ENCODE assay signal across 12 cellular contexts in genomic region chr3:187798531-187799520, GRCh38. TPM values are rescaled to one million over a fixed set of nuclear protein-coding genes. Genes with fewer than 3 reads are reported as not detected.
DNase-seq lines count a peak whose midpoint lies in the region; ATAC-seq lines count a peak whose summit lies in the region.
"Had no signal": no experiment of that assay in that cellular context is flagged by ENCODE, and none has a peak within 500 bp of the region (broad histone marks: within the 10 kb centered on the region; RNA-seq: fewer than 3 reads in every experiment).

No MANE protein-coding gene starts in this region.

- CTCF ChIA-PET in activated CD4-positive, alpha-beta T cell treated with anti-CD3 and anti-CD28 coated beads, Interleukin-2, amount 10 ng/mL, durations not matched to agents 7 days and 5 days (lab: Charles Lee): interaction anchor here (1.0 to 6.0 kb wide), 12 partner anchors 9 to 60 kb away, joined by 3 to 40 read pairs (median 5); partner anchors contain the start of gene BCL6

- no peak overlapping the region for H3K23ac ChIP-seq in neuronal stem cell (ENCODE audit: low read depth, low read length, poor library complexity)

- no peaks in the 10 kb centered on the region for H3K4me1 ChIP-seq in neuronal stem cell (ENCODE audit: control insufficient read depth in 2 of 2, insufficient read depth in 1 of 2, low read depth in 1 of 2, low read length in 2 of 2)
- H3K4me1 ChIP-seq: right atrium auricular region, vagina had no signal

- peak overlapping the region; percentile 49 for H3K18ac ChIP-seq in neuronal stem cell (ENCODE audit: low read length)

- no peak overlapping the region for H3K9ac ChIP-seq in neuronal stem cell (ENCODE audit: low read depth, low read length, poor library complexity)

- H3K27ac Mint-ChIP-seq in activated CD4-positive, alpha-beta T cell treated with anti-CD3 and anti-CD28 coated beads, Interleukin-2, amount 10 ng/mL, durations not matched to agents 7 days and 5 days: peak overlapping the region; percentile 91
- H3K27ac Mint-ChIP-seq in activated T-helper 1 cell treated with anti-CD3 and anti-CD28 coated beads, Interleukin-12 subunit alpha, Interleukin-12 subunit beta, Interleukin-2, Interleukin-4 antibody, amounts not matched to agents 30 ng/mL and 10 ng/mL and 1 ng/mL, durations not matched to agents 14 hours and 24 hours and 36 hours: peak overlapping the region; percentile 90
- H3K27ac Mint-ChIP-seq: endodermal cell had no signal

- no peak overlapping the region for H2BK12ac ChIP-seq in neuronal stem cell (ENCODE audit: low read length)

- ATAC-seq in GM19023 (IDR thresholded peaks at IDR 0.05; ENCODE audit: unreplicated experiment): no peak
- ATAC-seq: PC-3 had no signal

- no peak overlapping the region for H4K91ac ChIP-seq in neuronal stem cell (ENCODE audit: low read depth, low read length, poor library complexity)

- 100% methylated on average over 2 of the region's 15 CpGs; no CpG with 5 or more reads in 1 of the 2 donors for WGBS in neuronal stem cell (ENCODE audit: extremely low coverage in 2 of 2, insufficient read length in 2 of 2, insufficient replicate concordance in 1 of 2), 2 donors

- no peak overlapping the region for H2AK5ac ChIP-seq in neuronal stem cell (ENCODE audit: low read depth, low read length)

- no peak overlapping the region for H2AFZ ChIP-seq in neuronal stem cell (ENCODE audit: low read length)

- POLR2A ChIA-PET in activated CD4-positive, alpha-beta T cell treated with anti-CD3 and anti-CD28 coated beads, Interleukin-2, amount 10 ng/mL, durations not matched to agents 7 days and 5 days (lab: Charles Lee): interaction anchor here (1.5 to 1.8 kb wide), 2 partner anchors 22 to 53 kb away, joined by 6 to 8 read pairs; partner anchors contain the start of gene BCL6

- no peaks in the 10 kb centered on the region for H3K36me3 ChIP-seq in neuronal stem cell (replicated peaks in 1 of 2; ENCODE audit: control insufficient read depth in 2 of 2, insufficient read depth in 2 of 2, low read length in 2 of 2)
- H3K36me3 ChIP-seq: right atrium auricular region, vagina had no signal

- no peaks in the 10 kb centered on the region for H3K27me3 ChIP-seq in neuronal stem cell (ENCODE audit: control insufficient read depth in 3 of 3, insufficient read depth in 3 of 3, low read depth in 1 of 3, low read length in 3 of 3)
- H3K27me3 ChIP-seq: right atrium auricular region, vagina had no signal

- intact Hi-C loops in activated T-helper 1 cell treated with anti-CD3 and anti-CD28 coated beads, Interleukin-12 subunit alpha, Interleukin-12 subunit beta, Interleukin-2, Interleukin-4 antibody, amounts not matched to agents 30 ng/mL and 10 ng/mL and 1 ng/mL, durations not matched to agents 14 hours and 24 hours and 36 hours (cut with micrococcal nuclease): loop anchor here (1.0 to 2.0 kb wide), 3 partner anchors 16 to 1118 kb away; partner anchors contain the start of gene LPP
- intact Hi-C loops in posterior cingulate gyrus (cut with DNase I): no loop called here

- no peak overlapping the region for H3K4ac ChIP-seq in neuronal stem cell (ENCODE audit: low read length)

- H3K36me3 Mint-ChIP-seq in activated CD4-positive, alpha-beta T cell treated with anti-CD3 and anti-CD28 coated beads, Interleukin-2, amount 10 ng/mL, durations not matched to agents 7 days and 5 days (ENCODE audit: low read depth): peaks cover 49% of the 10 kb centered on the region
- H3K36me3 Mint-ChIP-seq in activated T-helper 1 cell treated with anti-CD3 and anti-CD28 coated beads, Interleukin-12 subunit alpha, Interleukin-12 subunit beta, Interleukin-2, Interleukin-4 antibody, amounts not matched to agents 30 ng/mL and 10 ng/mL and 1 ng/mL, durations not matched to agents 14 hours and 24 hours and 36 hours (ENCODE audit: low read depth): peaks cover 25% of the 10 kb centered on the region

- no peak overlapping the region for H4K8ac ChIP-seq in neuronal stem cell (ENCODE audit: low read depth, low read length)

- no peak overlapping the region for H3K27ac ChIP-seq in neuronal stem cell (replicated peaks; ENCODE audit: low read length)
- H3K27ac ChIP-seq: right atrium auricular region, vagina had no signal

- no peak overlapping the region for H3K14ac ChIP-seq in neuronal stem cell (ENCODE audit: low read length)

- no peak overlapping the region for H3K4me2 ChIP-seq in neuronal stem cell (ENCODE audit: insufficient read depth, low read length, poor library complexity, severe bottlenecking)

- peaks cover 33% of the 10 kb centered on the region for H3K9me3 Mint-ChIP-seq in activated CD4-positive, alpha-beta T cell treated with anti-CD3 and anti-CD28 coated beads, Interleukin-2, amount 10 ng/mL, durations not matched to agents 7 days and 5 days
- peaks cover 20% of the 10 kb centered on the region for H3K9me3 Mint-ChIP-seq in activated T-helper 1 cell treated with anti-CD3 and anti-CD28 coated beads, Interleukin-12 subunit alpha, Interleukin-12 subunit beta, Interleukin-2, Interleukin-4 antibody, amounts not matched to agents 30 ng/mL and 10 ng/mL and 1 ng/mL, durations not matched to agents 14 hours and 24 hours and 36 hours
- H3K9me3 Mint-ChIP-seq: endodermal cell had no signal

- H2BK5ac ChIP-seq in neuronal stem cell (ENCODE audit: low read length): no peak overlapping the region

- no peaks in the 10 kb centered on the region for H3K79me1 ChIP-seq in neuronal stem cell (ENCODE audit: low read depth, low read length)

- peak overlapping the region; percentile 51 for H3K4me3 Mint-ChIP-seq in activated CD4-positive, alpha-beta T cell treated with anti-CD3 and anti-CD28 coated beads, Interleukin-2, amount 10 ng/mL, durations not matched to agents 7 days and 5 days
- H3K4me3 Mint-ChIP-seq in activated T-helper 1 cell treated with anti-CD3 and anti-CD28 coated beads, Interleukin-12 subunit alpha, Interleukin-12 subunit beta, Interleukin-2, Interleukin-4 antibody, amounts not matched to agents 30 ng/mL and 10 ng/mL and 1 ng/mL, durations not matched to agents 14 hours and 24 hours and 36 hours: peak overlapping the region; percentile 45
- H3K4me3 Mint-ChIP-seq: endodermal cell had no signal

- H3K4me3 ChIP-seq in neuronal stem cell (ENCODE audit: low read length in 2 of 2): no peak overlapping the region
- H3K4me3 ChIP-seq: right atrium auricular region, vagina had no signal

- peak; percentile 67 for DNase-seq in activated CD4-positive, alpha-beta T cell treated with anti-CD3 and anti-CD28 coated beads, Interleukin-2, amount 10 ng/mL, durations not matched to agents 7 days and 5 days
- DNase-seq in activated CD4-positive, alpha-beta T cell treated with anti-CD3 and anti-CD28 coated beads for 48 hours: no peak
- DNase-seq in NCI-H1436 (lab: John Stamatoyannopoulos, UW) (peak; percentile 54), neuronal stem cell (ENCODE audit: low spot score) (no peak), posterior cingulate gyrus (no peak), dedifferentiated amniotic fluid mesenchymal stem cell (ENCODE audit: extremely low spot score) (no peak)
- peak; percentile 56 for DNase-seq in activated T-helper 1 cell treated with anti-CD3 and anti-CD28 coated beads, Interleukin-12 subunit alpha, Interleukin-12 subunit beta, Interleukin-2, Interleukin-4 antibody, amounts not matched to agents 30 ng/mL and 10 ng/mL and 1 ng/mL, durations not matched to agents 14 hours and 24 hours and 36 hours (ENCODE audit: low spot score)
- DNase-seq: endodermal cell, PC-3 had no signal

- H3K4me1 Mint-ChIP-seq in activated CD4-positive, alpha-beta T cell treated with anti-CD3 and anti-CD28 coated beads, Interleukin-2, amount 10 ng/mL, durations not matched to agents 7 days and 5 days: peaks cover 72% of the 10 kb centered on the region
- peaks cover 72% of the 10 kb centered on the region for H3K4me1 Mint-ChIP-seq in activated T-helper 1 cell treated with anti-CD3 and anti-CD28 coated beads, Interleukin-12 subunit alpha, Interleukin-12 subunit beta, Interleukin-2, Interleukin-4 antibody, amounts not matched to agents 30 ng/mL and 10 ng/mL and 1 ng/mL, durations not matched to agents 14 hours and 24 hours and 36 hours (ENCODE audit: low read depth)

- no peak overlapping the region for H2BK120ac ChIP-seq in neuronal stem cell (ENCODE audit: low read depth, low read length)

- no peaks in the 10 kb centered on the region for H3K27me3 Mint-ChIP-seq in activated CD4-positive, alpha-beta T cell treated with anti-CD3 and anti-CD28 coated beads, Interleukin-2, amount 10 ng/mL, durations not matched to agents 7 days and 5 days
- H3K27me3 Mint-ChIP-seq in activated T-helper 1 cell treated with anti-CD3 and anti-CD28 coated beads, Interleukin-12 subunit alpha, Interleukin-12 subunit beta, Interleukin-2, Interleukin-4 antibody, amounts not matched to agents 30 ng/mL and 10 ng/mL and 1 ng/mL, durations not matched to agents 14 hours and 24 hours and 36 hours (ENCODE audit: insufficient read depth): no peaks in the 10 kb centered on the region

- H2BK15ac ChIP-seq in neuronal stem cell (ENCODE audit: low read length): no peak overlapping the region

- H3K9me3 ChIP-seq in neuronal stem cell (replicated peaks in 1 of 2; ENCODE audit: control insufficient read depth in 2 of 2, insufficient read depth in 1 of 2, low read depth in 1 of 2, low read length in 2 of 2): no peaks in the 10 kb centered on the region
- H3K9me3 ChIP-seq: right atrium auricular region, vagina had no signal

RNA-seq across cellular contexts. Expression of gene BCL6, which starts 53.6 kb away (rescaled TPM):
- total RNA-seq in activated CD4-positive, alpha-beta T cell treated with anti-CD3 and anti-CD28 coated beads, Interleukin-2, amount 10 ng/mL, durations not matched to agents 7 days and 5 days: 10 to 100 TPM; 12.0 to 12.7 TPM
- 38.8 and 42.1 TPM in 2 replicates for total RNA-seq in activated T-helper 1 cell treated with anti-CD3 and anti-CD28 coated beads, Interleukin-12 subunit alpha, Interleukin-12 subunit beta, Interleukin-2, Interleukin-4 antibody, amounts not matched to agents 30 ng/mL and 10 ng/mL and 1 ng/mL, durations not matched to agents 14 hours and 24 hours and 36 hours
- polyA plus RNA-seq in neuronal stem cell (2013, experiment 1 of 2): 12.1 TPM
- polyA plus RNA-seq in neuronal stem cell (2013, experiment 2 of 2): 12.1 TPM

Comparison
In these comparisons a context has a peak if more than half of its experiments do, and no peak if none do; other contexts are left out.
1. DNase-seq: peak in activated CD4-positive, alpha-beta T cell treated with anti-CD3 and anti-CD28 coated beads, Interleukin-2, amount 10 ng/mL, durations not matched to agents 7 days and 5 days (single experiment), NCI-H1436 (single experiment) and activated T-helper 1 cell treated with anti-CD3 and anti-CD28 coated beads, Interleukin-12 subunit alpha, Interleukin-12 subunit beta, Interleukin-2, Interleukin-4 antibody, amounts not matched to agents 30 ng/mL and 10 ng/mL and 1 ng/mL, durations not matched to agents 14 hours and 24 hours and 36 hours (single experiment); none in activated CD4-positive, alpha-beta T cell treated with anti-CD3 and anti-CD28 coated beads for 48 hours (single experiment), neuronal stem cell (single experiment), posterior cingulate gyrus (0 of 10) and dedifferentiated amniotic fluid mesenchymal stem cell (single experiment).